In the genomic region with DNA sequence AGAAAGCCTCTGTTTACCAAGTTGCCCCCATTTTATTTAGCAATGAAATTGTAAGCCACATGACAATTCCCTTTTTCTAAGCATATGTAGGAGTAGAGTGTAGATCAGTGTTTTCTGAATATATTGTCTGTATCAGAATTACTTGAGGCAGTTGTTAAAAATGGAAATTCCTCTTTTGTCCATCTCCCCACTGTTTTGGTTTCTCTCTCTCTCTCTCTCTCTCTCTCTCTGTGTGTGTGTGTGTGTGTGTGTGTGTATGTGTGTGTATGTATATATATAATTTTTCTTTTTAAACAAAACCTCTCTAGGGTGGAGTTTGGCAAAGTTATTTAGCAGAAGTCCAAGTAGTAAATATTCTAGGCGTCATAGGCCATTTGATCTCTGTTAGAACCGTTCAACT, we compare ENCODE assay signal across 35 cellular contexts.
"Had no signal": no experiment of that assay in that cellular context is flagged by ENCODE, and none has a peak within 500 bp of the region (broad histone marks: within the 10 kb centered on the region; RNA-seq: fewer than 3 reads in every experiment).

No MANE protein-coding gene starts in this region.

- H3K27ac ChIP-seq: adrenal gland, body of pancreas, cardiac muscle cell, coronary artery, dorsolateral prefrontal cortex, gastrocnemius medialis, left ventricle myocardium inferior, ovary, skin epidermis, thyroid gland, upper lobe of left lung, vagina had no signal

- H3K36me3 ChIP-seq: adrenal gland, cardiac muscle cell, gastrocnemius medialis, left ventricle myocardium inferior, ovary, thyroid gland, upper lobe of left lung, vagina had no signal

- H3K27ac Mint-ChIP-seq: activated CD4-positive, alpha-beta T cell treated with anti-CD3 and anti-CD28 coated beads for 36 hours; activated CD8-positive, alpha-beta memory T cell treated with anti-CD3 and anti-CD28 coated beads, Interleukin-2, amount 10 ng/mL, durations not matched to agents 7 days and 5 days; activated CD8-positive, alpha-beta T cell treated with anti-CD3 and anti-CD28 coated beads, Interleukin-2, amount 10 ng/mL, durations not matched to agents 7 days and 5 days; activated naive CD4-positive, alpha-beta T cell treated with anti-CD3 and anti-CD28 coated beads for 36 hours; activated naive CD8-positive, alpha-beta T cell treated with anti-CD3 and anti-CD28 coated beads for 36 hours; naive thymus-derived CD4-positive, alpha-beta T cell; progenitor cell of endocrine pancreas; stimulated activated effector memory CD8-positive, alpha-beta T cell treated with anti-CD3 and anti-CD28 coated beads, Interleukin-12 subunit alpha, Interleukin-12 subunit beta, amount 100 ng/mL, for 72 hours; stimulated activated naive CD8-positive, alpha-beta T cell treated with anti-CD3 and anti-CD28 coated beads, Interleukin-15, amount 100 ng/mL, for 72 hours; T-helper 2 cell treated with Interferon-gamma antibody and Interleukin-4, amounts not matched to agents 5 μg/mL and 100 μg/mL, for 36 hours had no signal

- DNase-seq: activated CD4-positive, alpha-beta T cell treated with anti-CD3 and anti-CD28 coated beads for 36 hours; activated CD4-positive, CD25-positive, alpha-beta regulatory T cell; activated CD8-positive, alpha-beta memory T cell treated with anti-CD3 and anti-CD28 coated beads, Interleukin-2, amount 10 ng/mL, durations not matched to agents 7 days and 5 days; activated CD8-positive, alpha-beta T cell treated with anti-CD3 and anti-CD28 coated beads, Interleukin-2, amount 10 ng/mL, durations not matched to agents 7 days and 5 days; activated effector memory CD4-positive, alpha-beta T cell treated with Interleukin-2 at 50 U/mL for 16 hours; activated naive CD4-positive, alpha-beta T cell treated with anti-CD3 and anti-CD28 coated beads for 36 hours; activated naive CD8-positive, alpha-beta T cell treated with anti-CD3 and anti-CD28 coated beads for 36 hours; adrenal gland; aorta; body of pancreas; cerebellar nuclear complex; dorsolateral prefrontal cortex; effector memory CD4-positive, alpha-beta T cell; gastrocnemius medialis; glutamatergic neuron; islet precursor cell; left ventricle myocardium inferior; naive thymus-derived CD4-positive, alpha-beta T cell; ovary; retina; stimulated activated CD4-positive, alpha-beta T cell treated with anti-CD3 and anti-CD28 coated beads, Interleukin-12 subunit alpha, Interleukin-12 subunit beta, amount 100 ng/mL, for 4 hours; stimulated activated CD4-positive, alpha-beta T cell treated with anti-CD3 and anti-CD28 coated beads, Interleukin-4, amount 100 ng/mL, for 24 hours; stimulated activated naive CD8-positive, alpha-beta T cell treated with anti-CD3 and anti-CD28 coated beads, Interleukin-15, amount 100 ng/mL, for 72 hours; substantia nigra; thyroid gland; upper lobe of left lung had no signal

- H3K4me1 ChIP-seq: body of pancreas, vagina had no signal

- ATAC-seq: activated CD4-positive, alpha-beta T cell treated with anti-CD3 and anti-CD28 coated beads for 36 hours; activated CD8-positive, alpha-beta memory T cell treated with anti-CD3 and anti-CD28 coated beads, Interleukin-2, amount 10 ng/mL, durations not matched to agents 7 days and 5 days; activated CD8-positive, alpha-beta T cell treated with anti-CD3 and anti-CD28 coated beads, Interleukin-2, amount 10 ng/mL, durations not matched to agents 7 days and 5 days; body of pancreas; gastrocnemius medialis; naive thymus-derived CD4-positive, alpha-beta T cell; sciatic nerve; stimulated activated effector memory CD8-positive, alpha-beta T cell treated with anti-CD3 and anti-CD28 coated beads, Interleukin-12 subunit alpha, Interleukin-12 subunit beta, amount 100 ng/mL, for 72 hours; stimulated activated naive CD8-positive, alpha-beta T cell treated with anti-CD3 and anti-CD28 coated beads, Interleukin-15, amount 100 ng/mL, for 72 hours had no signal

- H3K4me3 Mint-ChIP-seq: activated CD4-positive, alpha-beta T cell treated with anti-CD3 and anti-CD28 coated beads for 36 hours; activated CD8-positive, alpha-beta memory T cell treated with anti-CD3 and anti-CD28 coated beads, Interleukin-2, amount 10 ng/mL, durations not matched to agents 7 days and 5 days; activated CD8-positive, alpha-beta T cell treated with anti-CD3 and anti-CD28 coated beads, Interleukin-2, amount 10 ng/mL, durations not matched to agents 7 days and 5 days; activated naive CD4-positive, alpha-beta T cell treated with anti-CD3 and anti-CD28 coated beads for 36 hours; activated naive CD8-positive, alpha-beta T cell treated with anti-CD3 and anti-CD28 coated beads for 36 hours; naive thymus-derived CD4-positive, alpha-beta T cell; stimulated activated effector memory CD8-positive, alpha-beta T cell treated with anti-CD3 and anti-CD28 coated beads, Interleukin-12 subunit alpha, Interleukin-12 subunit beta, amount 100 ng/mL, for 72 hours; stimulated activated naive CD8-positive, alpha-beta T cell treated with anti-CD3 and anti-CD28 coated beads, Interleukin-15, amount 100 ng/mL, for 72 hours; T-helper 2 cell treated with Interferon-gamma antibody and Interleukin-4, amounts not matched to agents 5 μg/mL and 100 μg/mL, for 36 hours had no signal

- H3K9me3 ChIP-seq: adrenal gland, body of pancreas, gastrocnemius medialis, ovary, thyroid gland, upper lobe of left lung, vagina had no signal

- H3K4me3 ChIP-seq: adrenal gland, body of pancreas, cardiac muscle cell, coronary artery, dorsolateral prefrontal cortex, gastrocnemius medialis, left ventricle myocardium inferior, lung, ovary, skin epidermis, thyroid gland, upper lobe of left lung, vagina had no signal

- H3K36me3 Mint-ChIP-seq: stimulated activated effector memory CD8-positive, alpha-beta T cell treated with anti-CD3 and anti-CD28 coated beads, Interleukin-12 subunit alpha, Interleukin-12 subunit beta, amount 100 ng/mL, for 72 hours had no signal

- H3K27me3 Mint-ChIP-seq: activated CD4-positive, alpha-beta T cell treated with anti-CD3 and anti-CD28 coated beads for 36 hours; activated CD8-positive, alpha-beta memory T cell treated with anti-CD3 and anti-CD28 coated beads, Interleukin-2, amount 10 ng/mL, durations not matched to agents 7 days and 5 days; activated naive CD8-positive, alpha-beta T cell treated with anti-CD3 and anti-CD28 coated beads for 36 hours; naive thymus-derived CD4-positive, alpha-beta T cell; progenitor cell of endocrine pancreas; stimulated activated naive CD8-positive, alpha-beta T cell treated with anti-CD3 and anti-CD28 coated beads, Interleukin-15, amount 100 ng/mL, for 72 hours had no signal

- H3K27me3 ChIP-seq: adrenal gland, body of pancreas, cardiac muscle cell, dorsolateral prefrontal cortex, gastrocnemius medialis, ovary, thyroid gland, upper lobe of left lung, vagina had no signal
